In genomic region chr2:99845291-99845690, GRCh38 we compare ENCODE assay signal across 14 cellular contexts.
DNase-seq lines count a peak whose midpoint lies in the region; ATAC-seq, FAIRE-seq and TF ChIP-seq lines count a peak whose summit lies in the region.
"Had no signal": no experiment of that assay in that cellular context is flagged by ENCODE, and none has a peak within 500 bp of the region (broad histone marks: within the 10 kb centered on the region; RNA-seq: fewer than 3 reads in every experiment).

No MANE protein-coding gene starts in this region.

- H3K36me3 ChIP-seq in endothelial cell of umbilical vein (ENCODE audit: control insufficient read depth in 2 of 2, extremely low read depth in 1 of 2, insufficient read depth in 2 of 2, low read length in 2 of 2) = no peaks in the 10 kb centered on the region
- H3K36me3 ChIP-seq: HAP-1 had no signal

- no peak overlapping the region for H3K4me3 ChIP-seq in endothelial cell of umbilical vein (replicated peaks in 1 of 3; ENCODE audit: insufficient read depth in 1 of 3, low read depth in 1 of 3, low read length in 3 of 3)
- H3K4me3 ChIP-seq: BLaER1 treated with 17β-estradiol and CSF1 and Interleukin-3, amounts not matched to agents 10 nM and 100 nM; HAP-1 had no signal

- no peaks in the 10 kb centered on the region for H3K9me1 ChIP-seq in endothelial cell of umbilical vein (replicated peaks; ENCODE audit: control insufficient read depth, extremely low read depth, insufficient read depth, low read length)

- CTCF ChIA-PET in endothelial cell of umbilical vein (lab: Charles Lee) (no interaction called here), WTC11 (lab: Charles Lee) (no interaction called here)

- TF ChIP-seq CTCF in endothelial cell of umbilical vein (IDR thresholded peaks at IDR 0.05; ENCODE audit: extremely low read depth in 1 of 2, insufficient read depth in 1 of 2, low read depth in 1 of 2, low read length in 2 of 2) (no peak), osteocyte (IDR thresholded peaks at IDR 0.05) (no peak), WTC11 (IDR thresholded peaks at IDR 0.05) (no peak)

- dilution Hi-C loops in endothelial cell of umbilical vein (cut with MboI; ENCODE audit: extremely low pct_ligation_motif_present, low sequenced_read_pairs) = no loop called here

- H3K36me3 Mint-ChIP-seq in osteocyte (ENCODE audit: unreplicated experiment) = peaks cover 40% of the 10 kb centered on the region
- H3K36me3 Mint-ChIP-seq in WTC11 = no peaks in the 10 kb centered on the region
- H3K36me3 Mint-ChIP-seq: CD8-positive, alpha-beta T cell had no signal

- H3K9me3 Mint-ChIP-seq in osteocyte (ENCODE audit: unreplicated experiment) (no peaks in the 10 kb centered on the region), WTC11 (no peaks in the 10 kb centered on the region)
- H3K9me3 Mint-ChIP-seq: CD8-positive, alpha-beta T cell had no signal

- BruUV-seq in endothelial cell of umbilical vein (replicated peaks; lab: Mats Ljungman, UMichigan) = no TSS peak

- intact Hi-C loops in endothelial cell of umbilical vein (cut with micrococcal nuclease) = no loop called here

- H3K4me3 Mint-ChIP-seq in osteocyte (ENCODE audit: unreplicated experiment) (no peak overlapping the region), WTC11 (no peak overlapping the region)
- H3K4me3 Mint-ChIP-seq: B cell; CD8-positive, alpha-beta T cell had no signal

- ATAC-seq in WTC11 = no peak
- ATAC-seq: CD8-positive, alpha-beta T cell had no signal

- H3K79me2 ChIP-seq in endothelial cell of umbilical vein (ENCODE audit: control insufficient read depth, insufficient read depth, low read length) = no peaks in the 10 kb centered on the region

- no peak overlapping the region for H3K4me2 ChIP-seq in endothelial cell of umbilical vein (ENCODE audit: insufficient read depth, low read length)
- H3K4me2 ChIP-seq: BLaER1 treated with 17β-estradiol and CSF1 and Interleukin-3, amounts not matched to agents 10 nM and 100 nM had no signal

- H3K27me3 Mint-ChIP-seq in osteocyte (ENCODE audit: unreplicated experiment) (no peaks in the 10 kb centered on the region), WTC11 (ENCODE audit: low read depth) (no peaks in the 10 kb centered on the region)
- H3K27me3 Mint-ChIP-seq: B cell had no signal

- no peaks in the 10 kb centered on the region for H3K27me3 ChIP-seq in endothelial cell of umbilical vein (ENCODE audit: control insufficient read depth in 2 of 2, insufficient read depth in 2 of 2, low read length in 2 of 2)
- H3K27me3 ChIP-seq: BLaER1 treated with 17β-estradiol and CSF1 and Interleukin-3, amounts not matched to agents 10 nM and 100 nM had no signal

- POLR2A ChIA-PET in endothelial cell of umbilical vein (lab: Charles Lee) (no interaction called here), WTC11 (lab: Charles Lee) (no interaction called here)

- H3K4me1 Mint-ChIP-seq in osteocyte (ENCODE audit: unreplicated experiment) (peaks cover 36% of the 10 kb centered on the region), WTC11 (0 out of 2 replicates have a peak, but pooled peaks cover 3% of the 10 kb centered on the region)

- no peak overlapping the region for H2AFZ ChIP-seq in endothelial cell of umbilical vein (ENCODE audit: low read depth, low read length)

- no peaks in the 10 kb centered on the region for H3K9me3 ChIP-seq in endothelial cell of umbilical vein (replicated peaks; ENCODE audit: control insufficient read depth, insufficient read depth, low read length)
- H3K9me3 ChIP-seq: BLaER1 treated with 17β-estradiol and CSF1 and Interleukin-3, amounts not matched to agents 10 nM and 100 nM; HAP-1 had no signal

- H3K4me1 ChIP-seq in endothelial cell of umbilical vein (ENCODE audit: control insufficient read depth, extremely low read depth, insufficient read depth, low read length) = no peaks in the 10 kb centered on the region
- H3K4me1 ChIP-seq: BLaER1 treated with 17β-estradiol and CSF1 and Interleukin-3, amounts not matched to agents 10 nM and 100 nM; HAP-1 had no signal

- FAIRE-seq in RCC 7860 (lab: Jason Lieb, UNC) = no peak
- no peak for FAIRE-seq in endothelial cell of umbilical vein (lab: Jason Lieb, UNC)
- FAIRE-seq: H1 had no signal

- no peak overlapping the region for H3K9ac ChIP-seq in endothelial cell of umbilical vein (replicated peaks; ENCODE audit: extremely low read depth, insufficient read depth, low read length)
- H3K9ac ChIP-seq: BLaER1 treated with 17β-estradiol and CSF1 and Interleukin-3, amounts not matched to agents 10 nM and 100 nM had no signal

- H3K27ac Mint-ChIP-seq in osteocyte (ENCODE audit: unreplicated experiment) (peak overlapping the region; percentile 18), WTC11 (no peak overlapping the region)
- H3K27ac Mint-ChIP-seq: B cell; CD8-positive, alpha-beta T cell had no signal

- DNase-seq in HT1080 (ENCODE audit: low read depth) (peak; percentile 73), RCC 7860 (ENCODE audit: low spot score) (peak; percentile 37), endothelial cell of umbilical vein (ENCODE audit: low read depth, low spot score) (no peak), osteocyte (ENCODE audit: extremely low spot score, unreplicated experiment) (no peak), WTC11 (ENCODE audit: low spot score) (no peak), H4 (ENCODE audit: low spot score) (no peak)
- DNase-seq: Calu3; CD8-positive, alpha-beta T cell; DMS79 treated with DMSO at 0.1 percent for 48 hours; GF-D8 had no signal

- H3K27ac ChIP-seq in endothelial cell of umbilical vein (ENCODE audit: insufficient read depth, low read depth, low read length) = no peak overlapping the region
- H3K27ac ChIP-seq: BLaER1 treated with 17β-estradiol and CSF1 and Interleukin-3, amounts not matched to agents 10 nM and 100 nM had no signal

- no peak for TF ChIP-seq POLR2A in endothelial cell of umbilical vein (IDR thresholded peaks at IDR 0.05; ENCODE audit: low read depth, low read length)

- no peaks in the 10 kb centered on the region for H4K20me1 ChIP-seq in endothelial cell of umbilical vein (replicated peaks; ENCODE audit: control insufficient read depth, extremely low read depth, insufficient read depth, low read length)

TF ChIP-seq in endothelial cell of umbilical vein, 7 proteins besides CTCF, POLR2A, EP300 and RAD21:
- TF ChIP-seq JUN (IDR thresholded peaks at IDR 0.05; ENCODE audit: borderline replicate concordance, insufficient read depth, insufficient read length, low read depth) (no peak), FOS (IDR thresholded peaks at IDR 0.05; ENCODE audit: borderline replicate concordance, insufficient read depth, low read length) (peak; percentile 6), POLR2AphosphoS5 (IDR thresholded peaks at IDR 0.05; ENCODE audit: insufficient read depth, low read depth, low read length) (no peak), MYC (IDR thresholded peaks at IDR 0.05; ENCODE audit: low read depth, low read length) (no peak), MAX (IDR thresholded peaks at IDR 0.05; ENCODE audit: insufficient read depth, insufficient read length) (no peak)

TF ChIP-seq in WTC11, 78 proteins besides CTCF, POLR2A, EP300 and RAD21:
- TF ChIP-seq ZMAT4 (CRISPR knock-in tag; IDR thresholded peaks at IDR 0.05) = no peak
TF ChIP-seq in WTC11: peak in this region for 0.

Comparison
In these comparisons a context has a peak if more than half of its experiments do, and no peak if none do; other contexts are left out.
1. DNase-seq: peak in HT1080 (single experiment) and RCC 7860 (single experiment); none in endothelial cell of umbilical vein (single experiment), osteocyte (single experiment), WTC11 (single experiment) and H4 (single experiment).